ENCODE assay signal across 1 cellular context in genomic region chr2:33411765-33412164, GRCh38.
TF ChIP-seq lines count a peak whose summit lies in the region.

No MANE protein-coding gene starts in this region.

TF ChIP-seq in HEK293, 187 proteins besides CTCF, POLR2A, EP300 and RAD21 (continued from another document):
- TF ChIP-seq, protein P1, sequence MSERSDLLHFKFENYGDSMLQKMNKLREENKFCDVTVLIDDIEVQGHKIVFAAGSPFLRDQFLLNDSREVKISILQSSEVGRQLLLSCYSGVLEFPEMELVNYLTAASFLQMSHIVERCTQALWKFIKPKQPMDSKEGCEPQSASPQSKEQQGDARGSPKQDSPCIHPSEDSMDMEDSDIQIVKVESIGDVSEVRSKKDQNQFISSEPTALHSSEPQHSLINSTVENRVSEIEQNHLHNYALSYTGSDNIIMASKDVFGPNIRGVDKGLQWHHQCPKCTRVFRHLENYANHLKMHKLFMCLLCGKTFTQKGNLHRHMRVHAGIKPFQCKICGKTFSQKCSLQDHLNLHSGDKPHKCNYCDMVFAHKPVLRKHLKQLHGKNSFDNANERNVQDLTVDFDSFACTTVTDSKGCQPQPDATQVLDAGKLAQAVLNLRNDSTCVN (tag by site-specific recombination; optimal IDR thresholded peaks at IDR 0.05), result no peak
- TF ChIP-seq ZNF214 (tag by site-specific recombination; IDR thresholded peaks at IDR 0.05; ENCODE audit: borderline replicate concordance) (no peak), ZNF2 (tag by site-specific recombination; IDR thresholded peaks at IDR 0.05) (no peak), SP3 (tag by site-specific recombination; IDR thresholded peaks at IDR 0.05) (0 out of 2 replicates have a peak, but pooled peaks have one; percentile 9), ZNF157 (tag by site-specific recombination; IDR thresholded peaks at IDR 0.05) (no peak), IKZF3 (tag by site-specific recombination; IDR thresholded peaks at IDR 0.05) (0 out of 2 replicates have a peak, but pooled peaks have one; percentile 12), ZBTB8A (tag by site-specific recombination; IDR thresholded peaks at IDR 0.05) (no peak), YY2 (tag by site-specific recombination; IDR thresholded peaks at IDR 0.05) (no peak), ZNF792 (tag by site-specific recombination; IDR thresholded peaks at IDR 0.05) (no peak), WT1 (tag by site-specific recombination; IDR thresholded peaks at IDR 0.05) (no peak), ZNF19 (tag by site-specific recombination; IDR thresholded peaks at IDR 0.05; ENCODE audit: low read depth) (no peak), ZNF560 (tag by site-specific recombination; IDR thresholded peaks at IDR 0.05; ENCODE audit: borderline replicate concordance) (no peak), ZNF549 (tag by site-specific recombination; IDR thresholded peaks at IDR 0.05) (no peak), ZNF623 (tag by site-specific recombination; IDR thresholded peaks at IDR 0.05) (no peak)
- TF ChIP-seq, protein P2, sequence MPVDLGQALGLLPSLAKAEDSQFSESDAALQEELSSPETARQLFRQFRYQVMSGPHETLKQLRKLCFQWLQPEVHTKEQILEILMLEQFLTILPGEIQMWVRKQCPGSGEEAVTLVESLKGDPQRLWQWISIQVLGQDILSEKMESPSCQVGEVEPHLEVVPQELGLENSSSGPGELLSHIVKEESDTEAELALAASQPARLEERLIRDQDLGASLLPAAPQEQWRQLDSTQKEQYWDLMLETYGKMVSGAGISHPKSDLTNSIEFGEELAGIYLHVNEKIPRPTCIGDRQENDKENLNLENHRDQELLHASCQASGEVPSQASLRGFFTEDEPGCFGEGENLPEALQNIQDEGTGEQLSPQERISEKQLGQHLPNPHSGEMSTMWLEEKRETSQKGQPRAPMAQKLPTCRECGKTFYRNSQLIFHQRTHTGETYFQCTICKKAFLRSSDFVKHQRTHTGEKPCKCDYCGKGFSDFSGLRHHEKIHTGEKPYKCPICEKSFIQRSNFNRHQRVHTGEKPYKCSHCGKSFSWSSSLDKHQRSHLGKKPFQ (tag by site-specific recombination; IDR thresholded peaks at IDR 0.05), result no peak
- TF ChIP-seq, protein P3, sequence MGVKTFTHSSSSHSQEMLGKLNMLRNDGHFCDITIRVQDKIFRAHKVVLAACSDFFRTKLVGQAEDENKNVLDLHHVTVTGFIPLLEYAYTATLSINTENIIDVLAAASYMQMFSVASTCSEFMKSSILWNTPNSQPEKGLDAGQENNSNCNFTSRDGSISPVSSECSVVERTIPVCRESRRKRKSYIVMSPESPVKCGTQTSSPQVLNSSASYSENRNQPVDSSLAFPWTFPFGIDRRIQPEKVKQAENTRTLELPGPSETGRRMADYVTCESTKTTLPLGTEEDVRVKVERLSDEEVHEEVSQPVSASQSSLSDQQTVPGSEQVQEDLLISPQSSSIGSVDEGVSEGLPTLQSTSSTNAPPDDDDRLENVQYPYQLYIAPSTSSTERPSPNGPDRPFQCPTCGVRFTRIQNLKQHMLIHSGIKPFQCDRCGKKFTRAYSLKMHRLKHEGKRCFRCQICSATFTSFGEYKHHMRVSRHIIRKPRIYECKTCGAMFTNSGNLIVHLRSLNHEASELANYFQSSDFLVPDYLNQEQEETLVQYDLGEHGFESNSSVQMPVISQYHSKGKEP (tag by site-specific recombination; IDR thresholded peaks at IDR 0.05), result no peak
- TF ChIP-seq, protein P4, sequence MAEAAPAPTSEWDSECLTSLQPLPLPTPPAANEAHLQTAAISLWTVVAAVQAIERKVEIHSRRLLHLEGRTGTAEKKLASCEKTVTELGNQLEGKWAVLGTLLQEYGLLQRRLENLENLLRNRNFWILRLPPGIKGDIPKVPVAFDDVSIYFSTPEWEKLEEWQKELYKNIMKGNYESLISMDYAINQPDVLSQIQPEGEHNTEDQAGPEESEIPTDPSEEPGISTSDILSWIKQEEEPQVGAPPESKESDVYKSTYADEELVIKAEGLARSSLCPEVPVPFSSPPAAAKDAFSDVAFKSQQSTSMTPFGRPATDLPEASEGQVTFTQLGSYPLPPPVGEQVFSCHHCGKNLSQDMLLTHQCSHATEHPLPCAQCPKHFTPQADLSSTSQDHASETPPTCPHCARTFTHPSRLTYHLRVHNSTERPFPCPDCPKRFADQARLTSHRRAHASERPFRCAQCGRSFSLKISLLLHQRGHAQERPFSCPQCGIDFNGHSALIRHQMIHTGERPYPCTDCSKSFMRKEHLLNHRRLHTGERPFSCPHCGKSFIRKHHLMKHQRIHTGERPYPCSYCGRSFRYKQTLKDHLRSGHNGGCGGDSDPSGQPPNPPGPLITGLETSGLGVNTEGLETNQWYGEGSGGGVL (tag by site-specific recombination; IDR thresholded peaks at IDR 0.05), result no peak
- TF ChIP-seq, protein P5, sequence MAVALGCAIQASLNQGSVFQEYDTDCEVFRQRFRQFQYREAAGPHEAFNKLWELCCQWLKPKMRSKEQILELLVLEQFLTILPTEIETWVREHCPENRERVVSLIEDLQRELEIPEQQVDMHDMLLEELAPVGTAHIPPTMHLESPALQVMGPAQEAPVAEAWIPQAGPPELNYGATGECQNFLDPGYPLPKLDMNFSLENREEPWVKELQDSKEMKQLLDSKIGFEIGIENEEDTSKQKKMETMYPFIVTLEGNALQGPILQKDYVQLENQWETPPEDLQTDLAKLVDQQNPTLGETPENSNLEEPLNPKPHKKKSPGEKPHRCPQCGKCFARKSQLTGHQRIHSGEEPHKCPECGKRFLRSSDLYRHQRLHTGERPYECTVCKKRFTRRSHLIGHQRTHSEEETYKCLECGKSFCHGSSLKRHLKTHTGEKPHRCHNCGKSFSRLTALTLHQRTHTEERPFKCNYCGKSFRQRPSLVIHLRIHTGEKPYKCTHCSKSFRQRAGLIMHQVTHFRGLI (tag by site-specific recombination; IDR thresholded peaks at IDR 0.05), result no peak
TF ChIP-seq in HEK293: peak in this region for 8.
